In genomic region chr16:23423496-23424049, GRCh38 we compare ENCODE assay signal across 9 cellular contexts. TPM values are rescaled to one million over a fixed set of nuclear protein-coding genes. Genes with fewer than 3 reads are reported as not detected.
DNase-seq lines count a peak whose midpoint lies in the region; ATAC-seq and TF ChIP-seq lines count a peak whose summit lies in the region.
"Had no signal": no experiment of that assay in that cellular context is flagged by ENCODE, and none has a peak within 500 bp of the region (broad histone marks: within the 10 kb centered on the region; RNA-seq: fewer than 3 reads in every experiment).

No MANE protein-coding gene starts in this region.

- no peak overlapping the region for H3K27ac Mint-ChIP-seq in CD4-positive, alpha-beta T cell

- in situ Hi-C loops in Caki2 (cut with HindIII; ENCODE audit: low pct_unique_long_range_greater_than_20kb, low sequenced_read_pairs), result no loop called here

- no peaks in the 10 kb centered on the region for H3K9me3 ChIP-seq in esophagus squamous epithelium
- H3K9me3 ChIP-seq in trophoblast cell (ENCODE audit: insufficient read depth, low read depth, low read length), result no peaks in the 10 kb centered on the region
- H3K9me3 ChIP-seq in CD4-positive, alpha-beta T cell (ENCODE audit: control insufficient read depth, low read length), result no peaks in the 10 kb centered on the region

- POLR2A ChIA-PET in CD4-positive, alpha-beta T cell (lab: Charles Lee), result no interaction called here

- CTCF ChIA-PET in CD4-positive, alpha-beta T cell (lab: Charles Lee), result no interaction called here

- no peak overlapping the region for H2BK120ac ChIP-seq in trophoblast cell (ENCODE audit: insufficient read depth, low read length, poor library complexity)

- no peaks in the 10 kb centered on the region for H3K9me3 Mint-ChIP-seq in CD4-positive, alpha-beta T cell

- 13 to 25% methylated on average over 10 to 11 of the region's 11 CpGs for WGBS in esophagus squamous epithelium, 2 donors
- WGBS in trophoblast cell (ENCODE audit: extremely low coverage, insufficient coverage, insufficient read length), result no CpG with 5 or more reads among the region's 11 CpGs

- no peak overlapping the region for H4K91ac ChIP-seq in trophoblast cell (ENCODE audit: low read depth, low read length)

- H4K12ac ChIP-seq in trophoblast cell (ENCODE audit: low read depth, low read length), result no peak overlapping the region

- no peak overlapping the region for H3K4me3 Mint-ChIP-seq in CD4-positive, alpha-beta T cell

- intact Hi-C loops in esophagus squamous epithelium (cut with DNase I), result no loop called here
- intact Hi-C loops in CD4-positive, alpha-beta T cell (cut with DNase I, micrococcal nuclease), result no loop called here

- H3K14ac ChIP-seq in trophoblast cell (ENCODE audit: low read length), result no peak overlapping the region

- H3K27me3 Mint-ChIP-seq in CD4-positive, alpha-beta T cell, result no peaks in the 10 kb centered on the region

- no peaks in the 10 kb centered on the region for H3K4me1 Mint-ChIP-seq in CD4-positive, alpha-beta T cell (ENCODE audit: low read depth)

- no peak overlapping the region for H3K9ac ChIP-seq in trophoblast cell (ENCODE audit: low read length)

- H3K79me2 ChIP-seq in trophoblast cell (ENCODE audit: control insufficient read depth, insufficient read depth, low read length, poor library complexity), result no peaks in the 10 kb centered on the region

- no peak overlapping the region for H3K4me2 ChIP-seq in trophoblast cell (ENCODE audit: low read length)

- no peak overlapping the region for H2BK5ac ChIP-seq in trophoblast cell (ENCODE audit: low read depth, low read length, poor library complexity)

- peak in 1 of 4 donors; percentile 23 for TF ChIP-seq POLR2A in esophagus squamous epithelium (IDR thresholded peaks at IDR 0.05)

- H3K27ac ChIP-seq in esophagus squamous epithelium (peak overlapping the region; percentile 90 to 99 (median 98)), trophoblast cell (ENCODE audit: low read depth, low read length) (no peak overlapping the region)
- H3K27ac ChIP-seq in CD4-positive, alpha-beta T cell (ENCODE audit: low read depth, low read length), result no peak overlapping the region

- H3K4ac ChIP-seq in trophoblast cell (ENCODE audit: low read depth, low read length), result no peak overlapping the region

- H2AK5ac ChIP-seq in trophoblast cell (ENCODE audit: low read length), result no peak overlapping the region

- no peak overlapping the region for H4K8ac ChIP-seq in trophoblast cell (ENCODE audit: low read depth, low read length)

- H2AFZ ChIP-seq in trophoblast cell (ENCODE audit: insufficient read depth, low read length, poor library complexity), result no peak overlapping the region

- no peak for ATAC-seq in GM18517 (IDR thresholded peaks at IDR 0.05; ENCODE audit: unreplicated experiment)
- ATAC-seq in CD4-positive, alpha-beta T cell (ENCODE audit: poor library complexity), result no peak

- peaks cover 0 to 26% (median 0%) of the 10 kb centered on the region in 3 donors for H3K36me3 ChIP-seq in esophagus squamous epithelium
- peaks cover 2 to 3% of the 10 kb centered on the region in 2 experiments for H3K36me3 ChIP-seq in trophoblast cell (ENCODE audit: control insufficient read depth in 1 of 2, insufficient read depth in 2 of 2, low read length in 2 of 2)

- H3K23ac ChIP-seq in trophoblast cell (ENCODE audit: low read length), result no peak overlapping the region

- H2BK12ac ChIP-seq in trophoblast cell (ENCODE audit: low read length), result no peak overlapping the region

- H3K4me1 ChIP-seq in esophagus squamous epithelium (peaks cover 19 to 34% (median 23%) of the 10 kb centered on the region in 3 donors), trophoblast cell (ENCODE audit: control insufficient read depth in 1 of 2, insufficient read depth in 2 of 2, low read length in 2 of 2) (no peaks in the 10 kb centered on the region)

- no peaks in the 10 kb centered on the region for H3K27me3 ChIP-seq in esophagus squamous epithelium
- H3K27me3 ChIP-seq in trophoblast cell (ENCODE audit: insufficient read depth, low read length), result no peaks in the 10 kb centered on the region
- H3K27me3 ChIP-seq in CD4-positive, alpha-beta T cell (ENCODE audit: control insufficient read depth, insufficient read depth, low read length), result no peaks in the 10 kb centered on the region

- H3K79me1 ChIP-seq in trophoblast cell (ENCODE audit: low read length), result no peaks in the 10 kb centered on the region

- H3K4me3 ChIP-seq in esophagus squamous epithelium (peak overlapping the region in 2 of 4 donors; percentile 3 to 25), trophoblast cell (ENCODE audit: low read depth, low read length) (no peak overlapping the region)

- H3K18ac ChIP-seq in trophoblast cell (ENCODE audit: low read length), result no peak overlapping the region

- peak; percentile 97 for DNase-seq in Caki2 (ENCODE audit: low read depth)
- peak; percentile 55 for DNase-seq in NCI-H748 treated with DMSO at 0.1 percent for 48 hours (lab: John Stamatoyannopoulos, UW)
- DNase-seq in esophagus squamous epithelium (lab: John Stamatoyannopoulos, UW), result no peak
- peak; percentile 67 to 87 for DNase-seq in trophoblast cell
- no peak for DNase-seq in CD4-positive, alpha-beta T cell
- DNase-seq in NCI-H524 (lab: John Stamatoyannopoulos, UW), result no peak
- no peak for DNase-seq in activated naive CD4-positive, alpha-beta T cell (lab: John Stamatoyannopoulos, UW)
- DNase-seq: activated effector memory CD4-positive, alpha-beta T cell treated with anti-CD3 and anti-CD28 coated beads, Interleukin-2, amount 50 U/mL, for 16 hours had no signal

- H3K36me3 Mint-ChIP-seq in CD4-positive, alpha-beta T cell (ENCODE audit: low read depth), result peaks cover 49% of the 10 kb centered on the region

- peak in 2 of 6 experiments; percentile 3 to 7 for TF ChIP-seq CTCF in esophagus squamous epithelium (IDR thresholded peaks at IDR 0.05)
- no peak for TF ChIP-seq CTCF in CD4-positive, alpha-beta T cell (IDR thresholded peaks at IDR 0.05)

RNA-seq across cellular contexts. Expression of gene COG7, which starts 29.4 kb away (rescaled TPM):
- total RNA-seq in Caki2 (2014; rRNA removed; shearing (Covaris generic); ENCODE audit: low replicate concordance), result 29.4 and 42.6 TPM in 2 replicates
- total RNA-seq in esophagus squamous epithelium, result 10 to 100 TPM; 10.4 to 17.6 (median 15.3) TPM
- polyA plus RNA-seq in trophoblast cell (2013), result 9.1 and 9.6 TPM in 2 replicates
- 10 to 100 TPM; 12.6 to 13.6 TPM for total RNA-seq in CD4-positive, alpha-beta T cell

Comparison
In these comparisons a context has a peak if more than half of its experiments do, and no peak if none do; other contexts are left out.
1. DNase-seq: peak in Caki2 (single experiment), NCI-H748 treated with DMSO at 0.1 percent for 48 hours (single experiment) and trophoblast cell (2 of 2); none in esophagus squamous epithelium (single experiment), CD4-positive, alpha-beta T cell (0 of 10), NCI-H524 (0 of 2) and activated naive CD4-positive, alpha-beta T cell (0 of 4).
2. H3K27ac ChIP-seq: peak in esophagus squamous epithelium (4 of 4); none in trophoblast cell (single experiment) and CD4-positive, alpha-beta T cell (single experiment).